In the genomic region with DNA sequence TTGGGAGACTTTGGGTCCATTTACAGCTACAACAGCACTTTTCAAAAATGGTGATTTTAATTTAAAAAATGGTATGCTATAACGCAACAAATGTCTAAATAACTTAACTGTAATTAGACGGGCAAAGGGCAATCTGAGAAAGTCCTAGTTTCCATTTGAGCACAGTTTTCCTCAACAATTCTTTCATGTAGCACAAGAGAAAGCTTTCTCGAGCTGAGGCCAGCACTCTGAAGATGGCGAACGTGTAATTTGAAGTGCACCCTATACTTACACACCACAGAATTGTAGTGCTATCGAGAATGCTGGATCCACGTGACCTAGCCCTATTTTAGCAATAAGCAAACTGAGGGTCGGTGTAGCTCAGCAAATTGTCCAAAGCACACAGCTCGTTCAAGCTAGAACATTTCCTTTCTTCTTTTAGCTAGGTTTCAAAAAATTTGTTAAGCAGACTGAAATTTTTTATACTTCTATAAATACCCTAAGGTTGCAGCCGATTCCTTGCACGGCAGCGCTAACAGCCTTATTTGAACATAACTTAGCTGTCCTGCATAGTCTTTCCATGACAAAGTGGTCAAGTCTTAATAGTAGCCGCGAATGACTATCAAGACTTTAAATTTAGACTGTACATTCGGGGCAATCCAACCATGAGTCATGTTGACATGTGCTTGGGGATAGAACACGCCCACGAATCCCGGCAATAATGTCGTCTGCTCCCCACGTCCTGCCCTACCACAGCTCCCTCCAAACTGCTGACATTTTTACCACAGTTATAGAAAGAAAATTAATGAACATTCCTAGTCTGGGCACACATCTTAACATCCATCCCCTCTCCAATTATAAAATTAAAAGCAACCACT, we compare ENCODE assay signal across 8 cellular contexts. TPM values are rescaled to one million over a fixed set of nuclear protein-coding genes. Genes with fewer than 3 reads are reported as not detected.
A peak's percentile ranks its signal among the peaks of the same experiment; 100 is the strongest.
DNase-seq lines count a peak whose midpoint lies in the region; ATAC-seq, FAIRE-seq and TF ChIP-seq lines count a peak whose summit lies in the region.

No MANE protein-coding gene starts in this region.

- H3K9me3 ChIP-seq in gastroesophageal sphincter: no peaks in the 10 kb centered on the region

- H3K4me1 Mint-ChIP-seq in activated T-helper 17 cell treated with anti-CD3 and anti-CD28 coated beads, Interleukin-2, amount 50 U/mL, for 72 hours: peaks cover 38% of the 10 kb centered on the region

- FAIRE-seq in H54 (lab: Jason Lieb, UNC): no peak

- H3K4me3 Mint-ChIP-seq in activated T-helper 17 cell treated with anti-CD3 and anti-CD28 coated beads, Interleukin-2, amount 50 U/mL, for 72 hours: peak overlapping the region; percentile 98

- DNase-seq in HT1080 (ENCODE audit: low read depth): peak; percentile 93
- peak; percentile 87 for DNase-seq in skeletal muscle cell (ENCODE audit: low read depth)
- DNase-seq in H54 (ENCODE audit: insufficient read length, low spot score): no peak
- DNase-seq in SIG-M5 treated with dmso at 0.1 percent for 504 hours (lab: John Stamatoyannopoulos, UW; ENCODE audit: unreplicated experiment): no peak
- no peak for DNase-seq in NK-92 treated with Interleukin-12 subunit alpha and Interleukin-12 subunit beta, amount 100 ng/mL, for 24 hours (lab: John Stamatoyannopoulos, UW)

- H3K9me3 Mint-ChIP-seq in activated T-helper 17 cell treated with anti-CD3 and anti-CD28 coated beads, Interleukin-2, amount 50 U/mL, for 72 hours: no peaks in the 10 kb centered on the region

- no peak for TF ChIP-seq CTCF in gastroesophageal sphincter (IDR thresholded peaks at IDR 0.05)

- peak overlapping the region; percentile 100 for H3K27ac Mint-ChIP-seq in activated T-helper 17 cell treated with anti-CD3 and anti-CD28 coated beads, Interleukin-2, amount 50 U/mL, for 72 hours

- peak; percentile 47 for ATAC-seq in activated T-helper 17 cell treated with anti-CD3 and anti-CD28 coated beads, Interleukin-2, amount 50 U/mL, for 72 hours (replicated peaks)
- ATAC-seq in gastroesophageal sphincter: peak; percentile 42
- ATAC-seq in HG03378 (IDR thresholded peaks at IDR 0.05; ENCODE audit: unreplicated experiment): no peak

- H3K27me3 Mint-ChIP-seq in activated T-helper 17 cell treated with anti-CD3 and anti-CD28 coated beads, Interleukin-2, amount 50 U/mL, for 72 hours: no peaks in the 10 kb centered on the region

- WGBS in gastroesophageal sphincter (ENCODE audit: low coverage in 1 of 2), 2 donors: 36 to 50% methylated on average over 16 to 17 of the region's 20 CpGs

- peaks cover 5 to 49% of the 10 kb centered on the region in 2 donors for H3K36me3 ChIP-seq in gastroesophageal sphincter

- no peak for TF ChIP-seq EP300 in gastroesophageal sphincter (IDR thresholded peaks at IDR 0.05)

- H3K27ac ChIP-seq in gastroesophageal sphincter: peak overlapping the region; percentile 93 to 100 (median 100)

- H3K4me3 ChIP-seq in gastroesophageal sphincter (no peak overlapping the region), skeletal muscle cell (ENCODE audit: low read depth, low read length) (no peak overlapping the region)

- TF ChIP-seq POLR2A in gastroesophageal sphincter (IDR thresholded peaks at IDR 0.05) (no peak), H54 (IDR thresholded peaks at IDR 0.05; ENCODE audit: low read depth, low read length) (no peak)

- H3K27me3 ChIP-seq in gastroesophageal sphincter: no peaks in the 10 kb centered on the region

- H3K36me3 Mint-ChIP-seq in activated T-helper 17 cell treated with anti-CD3 and anti-CD28 coated beads, Interleukin-2, amount 50 U/mL, for 72 hours (ENCODE audit: low read depth): peaks cover 58% of the 10 kb centered on the region

- H3K4me1 ChIP-seq in gastroesophageal sphincter: peaks cover 25 to 59% (median 33%) of the 10 kb centered on the region in 3 donors

RNA-seq across cellular contexts. Expression of a gene that starts 10.0 kb away (rescaled TPM):
- 59.7 and 93.0 TPM in 2 replicates for total RNA-seq in HT1080 (2014; rRNA removed; shearing (Covaris generic))
- polyA plus RNA-seq in HT1080 (2015; cell fraction: cytosol; rRNA removed): 75.1 and 87.5 TPM in 2 replicates
- 247 and 255 TPM in 2 replicates for polyA plus RNA-seq in HT1080 (2015; cell fraction: nucleus; rRNA removed)
- 100 to 1,000 TPM; 163 to 201 TPM for total RNA-seq in activated T-helper 17 cell treated with anti-CD3 and anti-CD28 coated beads, Interleukin-2, amount 50 U/mL, for 72 hours
- total RNA-seq in gastroesophageal sphincter: 100 to 1,000 TPM in 2 of 4 donors, 10 to 100 TPM in 2; 90.3 to 113 (median 105) TPM

Comparison
In these comparisons a context has a peak if more than half of its experiments do, and no peak if none do; other contexts are left out.
1. DNase-seq: peak in HT1080 (single experiment) and skeletal muscle cell (single experiment); none in H54 (single experiment), SIG-M5 treated with dmso at 0.1 percent for 504 hours (single experiment) and NK-92 treated with Interleukin-12 subunit alpha and Interleukin-12 subunit beta, amount 100 ng/mL, for 24 hours (single experiment).